ENCODE assay signal across 1 cellular context in the genomic region with DNA sequence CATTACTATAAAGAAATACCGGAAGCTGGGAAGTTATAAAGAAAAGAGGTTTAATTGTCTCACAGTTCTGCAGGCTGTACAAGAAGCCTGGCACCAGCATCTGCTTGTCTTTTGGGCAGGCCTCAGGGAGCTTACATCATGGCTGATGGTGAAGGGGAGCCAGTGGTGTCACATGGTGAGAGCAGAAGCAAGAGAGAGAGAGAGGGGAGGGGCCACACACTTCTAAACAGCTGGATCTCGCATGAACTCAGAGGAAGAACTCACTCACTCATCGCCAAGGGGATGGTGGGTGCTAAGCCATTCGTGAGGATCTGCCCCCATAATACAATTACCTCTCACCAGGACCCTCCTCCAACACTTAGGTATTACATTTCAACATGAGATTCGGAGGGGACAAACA.
TF ChIP-seq lines count a peak whose summit lies in the region.

No MANE protein-coding gene starts in this region.

TF ChIP-seq in H1, 55 proteins besides CTCF, POLR2A, EP300 and RAD21 (continued from another document):
- TF ChIP-seq USF2 (IDR thresholded peaks at IDR 0.05; ENCODE audit: low read length): peak; percentile 36; the same call in 1 of the 2 replicates
